In the genomic region with DNA sequence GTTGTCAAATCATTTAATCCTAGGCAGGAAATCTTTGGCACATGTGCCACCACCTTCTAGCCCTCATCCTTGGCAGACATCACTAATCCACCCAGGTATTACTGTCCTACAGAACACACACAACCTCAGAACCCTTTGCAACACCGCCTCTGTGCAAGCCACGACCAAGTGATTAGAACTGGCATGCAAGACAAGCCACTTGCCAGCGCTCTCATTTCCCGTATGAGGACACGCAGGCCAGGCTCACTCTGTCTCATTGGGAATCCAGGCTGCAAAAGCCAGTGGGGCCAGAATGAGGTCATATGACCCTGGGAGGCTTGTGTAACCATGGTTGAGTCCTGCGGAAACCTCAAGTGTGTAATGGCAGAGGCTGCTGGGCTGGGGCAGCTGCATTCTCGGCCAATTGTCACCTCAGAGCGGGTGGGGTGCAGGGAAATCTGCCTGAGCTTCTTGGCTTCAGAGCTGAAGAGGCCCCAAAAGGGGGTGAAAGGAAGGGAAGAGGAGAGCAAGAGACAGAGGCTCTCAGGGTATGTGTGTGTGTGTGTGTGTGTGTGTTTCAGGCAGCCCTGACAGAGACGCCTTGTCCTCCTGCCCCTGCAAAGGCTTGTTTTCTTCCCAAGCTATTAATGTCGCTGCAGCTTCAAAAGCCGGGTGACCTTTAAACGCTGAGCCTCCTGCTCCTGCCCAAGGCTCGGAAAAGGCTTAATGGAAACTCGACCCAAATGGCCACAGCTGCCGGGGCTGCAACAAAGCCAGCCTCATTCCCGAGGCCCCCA, we compare ENCODE assay signal across 7 cellular contexts. TPM values are rescaled to one million over a fixed set of nuclear protein-coding genes. Genes with fewer than 3 reads are reported as not detected.
DNase-seq lines count a peak whose midpoint lies in the region; ATAC-seq, FAIRE-seq and TF ChIP-seq lines count a peak whose summit lies in the region.

No MANE protein-coding gene starts in this region.

- intact Hi-C loops in sciatic nerve (cut with DNase I) = no loop called here

- H3K4me3 Mint-ChIP-seq in immature natural killer cell = peak overlapping the region; percentile 35 to 75 (median 57)

- TF ChIP-seq CTCF in bronchial epithelial cell (IDR thresholded peaks at IDR 0.05; ENCODE audit: insufficient read depth, low read length, severe bottlenecking) = no peak

- peak; percentile 97 for FAIRE-seq in bronchial epithelial cell (lab: Jason Lieb, UNC)

- peaks cover 13 to 14% of the 10 kb centered on the region in 2 donors for H3K4me1 Mint-ChIP-seq in immature natural killer cell

- peak overlapping the region in 5 of 6 donors; percentile 49 to 78 (median 75) for H3K27ac Mint-ChIP-seq in immature natural killer cell

- no peaks in the 10 kb centered on the region for H3K27me3 ChIP-seq in bronchial epithelial cell (ENCODE audit: control insufficient read depth, insufficient read depth, low read length)

- H3K27me3 Mint-ChIP-seq in immature natural killer cell (ENCODE audit: low read depth in 3 of 3) = peaks cover 0 to 9% (median 0%) of the 10 kb centered on the region in 3 donors

- H3K4me3 ChIP-seq in bronchial epithelial cell (ENCODE audit: low read depth, low read length) = no peak overlapping the region

- ATAC-seq in sciatic nerve = peak; percentile 95

- H3K36me3 Mint-ChIP-seq in immature natural killer cell = no peaks in the 10 kb centered on the region

- no peaks in the 10 kb centered on the region for H3K9me3 Mint-ChIP-seq in immature natural killer cell

- H3K36me3 ChIP-seq in bronchial epithelial cell (ENCODE audit: control insufficient read depth, insufficient read depth, low read length) = no peaks in the 10 kb centered on the region

- DNase-seq in H4 (ENCODE audit: low spot score) (peak; percentile 99), NCI-H82 (lab: John Stamatoyannopoulos, UW) (peak; percentile 77), bronchial epithelial cell (ENCODE audit: low read depth) (peak; percentile 95), immature natural killer cell (peak; percentile 25 to 33 (median 30)), sciatic nerve (ENCODE audit: low spot score) (peak; percentile 90), KG1 (lab: John Stamatoyannopoulos, UW) (no peak)
- DNase-seq in activated T-cell treated with anti-CD3 and anti-CD28 coated beads, Interleukin-2, amount 50 U/mL, for 48 hours = no peak

RNA-seq across cellular contexts. Expression of gene MRPS23, which starts 43.2 kb away (rescaled TPM):
- 36.2 and 87.6 TPM in 2 replicates for total RNA-seq in H4 (2014; rRNA removed; shearing (Covaris generic))
- 40.5 and 49.7 TPM in 2 replicates for total RNA-seq in bronchial epithelial cell
- 10 to 100 TPM; 38.1 to 42.3 (median 40.5) TPM for polyA plus RNA-seq in immature natural killer cell
- 27.1 TPM for total RNA-seq in sciatic nerve

Comparison
In these comparisons a context has a peak if more than half of its experiments do, and no peak if none do; other contexts are left out.
1. DNase-seq: peak in H4 (single experiment), NCI-H82 (single experiment), bronchial epithelial cell (single experiment), immature natural killer cell (3 of 3) and sciatic nerve (single experiment); none in activated T-cell treated with anti-CD3 and anti-CD28 coated beads, Interleukin-2, amount 50 U/mL, for 48 hours (0 of 2) and KG1 (single experiment).